In genomic region chr21:26842976-26843911, GRCh38 we compare ENCODE assay signal across 8 cellular contexts. TPM values are rescaled to one million over a fixed set of nuclear protein-coding genes. Genes with fewer than 3 reads are reported as not detected.
DNase-seq lines count a peak whose midpoint lies in the region; ATAC-seq and TF ChIP-seq lines count a peak whose summit lies in the region.

No MANE protein-coding gene starts in this region.

- H3K9me3 Mint-ChIP-seq in HFFc6 = peaks cover 13% of the 10 kb centered on the region
- no peaks in the 10 kb centered on the region for H3K9me3 Mint-ChIP-seq in stimulated activated effector memory CD8-positive, alpha-beta T cell treated with anti-CD3 and anti-CD28 coated beads, Interleukin-12 subunit alpha, Interleukin-12 subunit beta, amount 100 ng/mL, for 72 hours

- ATAC-seq in left lung (peak; percentile 68), HG02870 (IDR thresholded peaks at IDR 0.05; ENCODE audit: unreplicated experiment) (no peak)
- ATAC-seq in stimulated activated effector memory CD8-positive, alpha-beta T cell treated with anti-CD3 and anti-CD28 coated beads, Interleukin-12 subunit alpha, Interleukin-12 subunit beta, amount 100 ng/mL, for 72 hours = peak; percentile 47

- intact Hi-C loops in left lung (cut with DNase I) = no loop called here

- in situ Hi-C loops in GM13976 (cut with MboI; ENCODE audit: low sequenced_read_pairs, unreplicated experiment) = loop anchor here (25.0 kb wide), 2 partner anchors 869 to 1894 kb away; no protein-coding TSS in a partner anchor

- peak overlapping the region; percentile 67 to 74 for H3K9ac ChIP-seq in duodenal mucosa (ENCODE audit: low read depth in 1 of 2, low read length in 2 of 2)

- peak overlapping the region; percentile 94 for H3K27ac Mint-ChIP-seq in HFFc6
- H3K27ac Mint-ChIP-seq in stimulated activated effector memory CD8-positive, alpha-beta T cell treated with anti-CD3 and anti-CD28 coated beads, Interleukin-12 subunit alpha, Interleukin-12 subunit beta, amount 100 ng/mL, for 72 hours = no peak overlapping the region

- peak overlapping the region; percentile 94 for H3K4me3 Mint-ChIP-seq in HFFc6
- H3K4me3 Mint-ChIP-seq in stimulated activated effector memory CD8-positive, alpha-beta T cell treated with anti-CD3 and anti-CD28 coated beads, Interleukin-12 subunit alpha, Interleukin-12 subunit beta, amount 100 ng/mL, for 72 hours = peak overlapping the region; percentile 74

- H3K4me3 ChIP-seq in duodenal mucosa (ENCODE audit: low read depth in 1 of 2, low read length in 2 of 2) (peak overlapping the region; percentile 77), left lung (peak overlapping the region; percentile 43 to 83)

- H3K27me3 Mint-ChIP-seq in HFFc6 (ENCODE audit: insufficient read depth) = peaks cover 26% of the 10 kb centered on the region

- H3K27ac ChIP-seq in duodenal mucosa (ENCODE audit: low read depth, low read length) (peak overlapping the region; percentile 53), left lung (peak overlapping the region; percentile 84 to 90)

- no peaks in the 10 kb centered on the region for H3K9me3 ChIP-seq in duodenal mucosa (ENCODE audit: control insufficient read depth in 1 of 2, low read length in 2 of 2)
- no peaks in the 10 kb centered on the region for H3K9me3 ChIP-seq in left lung

- TF ChIP-seq CTCF in AG09319 (IDR thresholded peaks at IDR 0.05; ENCODE audit: low read depth, low read length) (peak; percentile 39), HFFc6 (IDR thresholded peaks at IDR 0.05) (peak; percentile 58), left lung (IDR thresholded peaks at IDR 0.05) (no peak), GM13976 (IDR thresholded peaks at IDR 0.05; ENCODE audit: borderline replicate concordance, control extremely low read depth, extremely low read depth, insufficient read depth, missing control alignments) (no peak)

- H3K4me1 ChIP-seq in duodenal mucosa (ENCODE audit: control insufficient read depth in 1 of 2, insufficient read depth in 2 of 2, low read length in 2 of 2) (peaks cover 4 to 26% of the 10 kb centered on the region in 2 donors), left lung (peaks cover 12 to 35% of the 10 kb centered on the region in 2 donors)

- peaks cover 59% of the 10 kb centered on the region for H3K4me1 Mint-ChIP-seq in HFFc6 (ENCODE audit: low read depth)
- H3K4me1 Mint-ChIP-seq in stimulated activated effector memory CD8-positive, alpha-beta T cell treated with anti-CD3 and anti-CD28 coated beads, Interleukin-12 subunit alpha, Interleukin-12 subunit beta, amount 100 ng/mL, for 72 hours = peaks cover 42% of the 10 kb centered on the region

- peaks cover 44% of the 10 kb centered on the region in 2 donors for H3K27me3 ChIP-seq in duodenal mucosa (ENCODE audit: control insufficient read depth in 1 of 2, insufficient read depth in 2 of 2, low read length in 2 of 2)
- peaks cover 0 to 63% of the 10 kb centered on the region in 2 donors for H3K27me3 ChIP-seq in left lung

- DNase-seq in AG09319 (ENCODE audit: extremely low read depth, low read depth) = peak; percentile 90
- peak; percentile 96 for DNase-seq in HFFc6
- DNase-seq in SK-N-DZ (ENCODE audit: low spot score) = peak; percentile 83
- DNase-seq in left lung = peak; percentile 85 to 88
- no peak for DNase-seq in stimulated activated effector memory CD8-positive, alpha-beta T cell treated with anti-CD3 and anti-CD28 coated beads, Interleukin-12 subunit alpha, Interleukin-12 subunit beta, amount 100 ng/mL, for 72 hours (ENCODE audit: low spot score in 2 of 2)
- no peak for DNase-seq in GM13976 (ENCODE audit: low spot score)

- peaks cover 58% of the 10 kb centered on the region for H3K36me3 Mint-ChIP-seq in HFFc6 (ENCODE audit: low read depth)
- H3K36me3 Mint-ChIP-seq in stimulated activated effector memory CD8-positive, alpha-beta T cell treated with anti-CD3 and anti-CD28 coated beads, Interleukin-12 subunit alpha, Interleukin-12 subunit beta, amount 100 ng/mL, for 72 hours = peaks cover 28% of the 10 kb centered on the region

- peaks cover 2 to 8% of the 10 kb centered on the region in 2 donors for H3K36me3 ChIP-seq in duodenal mucosa (ENCODE audit: control insufficient read depth in 1 of 2, insufficient read depth in 2 of 2, low read length in 2 of 2)
- peaks cover 0 to 39% of the 10 kb centered on the region in 2 donors for H3K36me3 ChIP-seq in left lung

RNA-seq across cellular contexts. Expression of gene ADAMTS1, which starts 2.0 kb away (rescaled TPM):
- total RNA-seq in HFFc6 (2021; fragmentation: NEBNext Ultra II Directional; extraction: Animal tissue kit (Norgen Biotek cat#: 25700)) = 100 to 1,000 TPM; 229 to 346 (median 292) TPM
- 2.8 and 3.2 TPM in 2 replicates for polyA plus RNA-seq in SK-N-DZ (2014; cell fraction: cytosol; rRNA removed)
- 6.7 and 8.8 TPM in 2 replicates for polyA plus RNA-seq in SK-N-DZ (2014; cell fraction: nucleus; rRNA removed)
- 100 to 1,000 TPM in 1 of 2 donors, 10 to 100 TPM in 1; 54.2 to 101 TPM for total RNA-seq in left lung

Comparison
In these comparisons a context has a peak if more than half of its experiments do, and no peak if none do; other contexts are left out.
1. DNase-seq: peak in AG09319 (single experiment), HFFc6 (single experiment), SK-N-DZ (single experiment) and left lung (2 of 2); none in stimulated activated effector memory CD8-positive, alpha-beta T cell treated with anti-CD3 and anti-CD28 coated beads, Interleukin-12 subunit alpha, Interleukin-12 subunit beta, amount 100 ng/mL, for 72 hours (0 of 2) and GM13976 (single experiment).
2. CTCF ChIP-seq: peak in AG09319 (single experiment) and HFFc6 (single experiment); none in left lung (0 of 2) and GM13976 (single experiment).